2 cellular contexts compared by ENCODE assay signal in the genomic region with DNA sequence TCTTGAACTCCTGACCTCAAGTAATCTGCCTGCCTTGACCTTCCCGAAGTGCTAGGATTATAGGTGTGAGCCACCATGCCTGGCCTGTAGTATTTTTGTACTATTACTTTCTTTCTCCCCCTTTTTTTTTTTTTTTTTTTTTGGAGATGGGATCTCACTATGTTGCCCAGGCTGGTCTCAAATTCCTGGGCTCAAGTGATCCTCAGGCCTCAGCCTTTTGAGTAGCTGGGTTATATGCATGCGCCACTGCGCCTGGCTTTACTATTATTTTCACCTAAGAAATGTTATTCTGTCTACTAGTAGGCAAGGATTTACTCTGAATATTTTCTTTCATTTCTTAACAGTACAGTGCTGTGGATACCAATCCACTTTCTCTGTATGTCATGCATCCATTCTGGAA.
A peak's percentile ranks its signal among the peaks of the same experiment; 100 is the strongest.
TF ChIP-seq lines count a peak whose summit lies in the region.

No MANE protein-coding gene starts in this region.

TF ChIP-seq in WTC11, 78 proteins besides CTCF, POLR2A, EP300 and RAD21:
- TF ChIP-seq, protein P1, sequence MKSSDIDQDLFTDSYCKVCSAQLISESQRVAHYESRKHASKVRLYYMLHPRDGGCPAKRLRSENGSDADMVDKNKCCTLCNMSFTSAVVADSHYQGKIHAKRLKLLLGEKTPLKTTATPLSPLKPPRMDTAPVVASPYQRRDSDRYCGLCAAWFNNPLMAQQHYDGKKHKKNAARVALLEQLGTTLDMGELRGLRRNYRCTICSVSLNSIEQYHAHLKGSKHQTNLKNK (CRISPR knock-in tag; IDR thresholded peaks at IDR 0.05) = no peak
- TF ChIP-seq HMGXB4 (CRISPR knock-in tag; IDR thresholded peaks at IDR 0.05) (no peak), ZNF121 (CRISPR knock-in tag; IDR thresholded peaks at IDR 0.05) (peak; percentile 24; the same call in 1 of the 2 replicates), TCF7 (CRISPR knock-in tag; IDR thresholded peaks at IDR 0.05; ENCODE audit: low read depth) (no peak)
- TF ChIP-seq, protein P2, sequence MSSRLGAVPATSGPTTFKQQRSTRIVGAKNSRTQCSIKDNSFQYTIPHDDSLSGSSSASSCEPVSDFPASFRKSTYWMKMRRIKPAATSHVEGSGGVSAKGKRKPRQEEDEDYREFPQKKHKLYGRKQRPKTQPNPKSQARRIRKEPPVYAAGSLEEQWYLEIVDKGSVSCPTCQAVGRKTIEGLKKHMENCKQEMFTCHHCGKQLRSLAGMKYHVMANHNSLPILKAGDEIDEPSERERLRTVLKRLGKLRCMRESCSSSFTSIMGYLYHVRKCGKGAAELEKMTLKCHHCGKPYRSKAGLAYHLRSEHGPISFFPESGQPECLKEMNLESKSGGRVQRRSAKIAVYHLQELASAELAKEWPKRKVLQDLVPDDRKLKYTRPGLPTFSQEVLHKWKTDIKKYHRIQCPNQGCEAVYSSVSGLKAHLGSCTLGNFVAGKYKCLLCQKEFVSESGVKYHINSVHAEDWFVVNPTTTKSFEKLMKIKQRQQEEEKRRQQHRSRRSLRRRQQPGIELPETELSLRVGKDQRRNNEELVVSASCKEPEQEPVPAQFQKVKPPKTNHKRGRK (CRISPR knock-in tag; IDR thresholded peaks at IDR 0.05; ENCODE audit: borderline replicate concordance) = no peak

TF ChIP-seq in endothelial cell of umbilical vein, 7 proteins besides CTCF, POLR2A, EP300 and RAD21:
- TF ChIP-seq FOS (IDR thresholded peaks at IDR 0.05; ENCODE audit: borderline replicate concordance, insufficient read depth, low read length) = no peak
- no peak for TF ChIP-seq JUN (IDR thresholded peaks at IDR 0.05; ENCODE audit: borderline replicate concordance, insufficient read depth, insufficient read length, low read depth)
- no peak for TF ChIP-seq MAX (IDR thresholded peaks at IDR 0.05; ENCODE audit: insufficient read depth, insufficient read length)
- no peak for TF ChIP-seq POLR2AphosphoS5 (IDR thresholded peaks at IDR 0.05; ENCODE audit: insufficient read depth, low read depth, low read length)
- TF ChIP-seq GATA2 (IDR thresholded peaks at IDR 0.05; ENCODE audit: insufficient read depth, insufficient read length, low read depth, low read length) = no peak
- TF ChIP-seq MYC (IDR thresholded peaks at IDR 0.05; ENCODE audit: low read depth, low read length) = no peak
